1 cellular context compared by ENCODE assay signal in the genomic region with DNA sequence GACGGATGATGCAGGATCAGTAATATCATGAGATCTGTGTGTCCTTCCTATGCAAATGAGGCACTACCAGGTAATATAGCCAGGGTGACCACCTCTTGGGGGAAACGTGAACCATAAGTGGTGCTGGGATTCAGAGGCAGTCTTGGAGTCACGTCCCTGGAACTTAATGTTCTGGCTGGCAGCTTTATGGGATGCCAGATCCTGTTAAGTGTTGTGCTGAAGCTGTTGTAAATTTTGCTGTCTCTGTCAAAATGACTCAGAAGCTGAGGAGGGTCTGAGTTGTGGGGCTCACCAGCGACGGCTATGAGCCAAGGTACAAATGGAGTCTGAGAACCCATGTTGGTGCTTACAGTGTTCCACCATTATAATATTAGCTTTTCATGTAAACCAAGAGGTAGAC.
TF ChIP-seq lines count a peak whose summit lies in the region.

No MANE protein-coding gene starts in this region.

TF ChIP-seq in IMR-90, 13 proteins besides CTCF, POLR2A, EP300 and RAD21 (continued from another document):
- TF ChIP-seq, protein P1, sequence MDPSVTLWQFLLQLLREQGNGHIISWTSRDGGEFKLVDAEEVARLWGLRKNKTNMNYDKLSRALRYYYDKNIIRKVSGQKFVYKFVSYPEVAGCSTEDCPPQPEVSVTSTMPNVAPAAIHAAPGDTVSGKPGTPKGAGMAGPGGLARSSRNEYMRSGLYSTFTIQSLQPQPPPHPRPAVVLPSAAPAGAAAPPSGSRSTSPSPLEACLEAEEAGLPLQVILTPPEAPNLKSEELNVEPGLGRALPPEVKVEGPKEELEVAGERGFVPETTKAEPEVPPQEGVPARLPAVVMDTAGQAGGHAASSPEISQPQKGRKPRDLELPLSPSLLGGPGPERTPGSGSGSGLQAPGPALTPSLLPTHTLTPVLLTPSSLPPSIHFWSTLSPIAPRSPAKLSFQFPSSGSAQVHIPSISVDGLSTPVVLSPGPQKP (IDR thresholded peaks at IDR 0.05; ENCODE audit: borderline replicate concordance, low read depth, low read length), result no peak
- TF ChIP-seq SMC3 (IDR thresholded peaks at IDR 0.05; ENCODE audit: low read depth, low read length) (no peak), CEBPB (IDR thresholded peaks at IDR 0.05; ENCODE audit: low read depth, low read length) (no peak), FOS (IDR thresholded peaks at IDR 0.05; ENCODE audit: low read depth, low read length) (no peak)
